Comparison of ENCODE assay signal across 8 cellular contexts in the genomic region with DNA sequence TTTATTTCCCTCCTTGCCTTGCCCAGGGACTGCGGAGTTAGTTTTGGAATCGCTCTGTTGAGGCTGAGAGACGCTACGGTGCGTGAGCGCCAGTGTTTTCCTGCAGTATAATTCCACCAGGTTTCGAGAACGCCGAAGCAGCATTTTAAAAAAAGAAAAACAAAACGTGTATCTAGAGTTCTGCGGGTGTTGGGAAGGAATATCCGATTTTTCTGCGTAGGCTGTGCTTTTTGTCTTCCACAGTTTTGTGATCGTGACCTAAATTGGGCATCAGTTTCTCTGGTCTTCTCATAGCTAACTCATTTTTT. TPM values are rescaled to one million over a fixed set of nuclear protein-coding genes. Genes with fewer than 3 reads are reported as not detected.
A peak's percentile ranks its signal among the peaks of the same experiment; 100 is the strongest.
DNase-seq lines count a peak whose midpoint lies in the region; ATAC-seq lines count a peak whose summit lies in the region.

No MANE protein-coding gene starts in this region.

- H3K9me3 Mint-ChIP-seq in T-helper 1 cell treated with Interleukin-12 subunit alpha and Interleukin-12 subunit beta and Interleukin-4 antibody, amounts not matched to agents 30 μg/mL and 1 μg/mL, for 36 hours = no peaks in the 10 kb centered on the region
- H3K9me3 Mint-ChIP-seq in activated T-helper 17 cell treated with anti-CD3 and anti-CD28 coated beads, Interleukin-2, amount 50 U/mL, for 72 hours = no peaks in the 10 kb centered on the region

- H3K27me3 Mint-ChIP-seq in T-helper 1 cell treated with Interleukin-12 subunit alpha and Interleukin-12 subunit beta and Interleukin-4 antibody, amounts not matched to agents 30 μg/mL and 1 μg/mL, for 36 hours (ENCODE audit: low read depth) = no peaks in the 10 kb centered on the region
- H3K27me3 Mint-ChIP-seq in activated T-helper 17 cell treated with anti-CD3 and anti-CD28 coated beads, Interleukin-2, amount 50 U/mL, for 72 hours = no peaks in the 10 kb centered on the region

- DNase-seq in T-helper 1 cell = no peak
- DNase-seq in inferior parietal cortex (ENCODE audit: extremely low spot score) = peak; percentile 33
- no peak for DNase-seq in activated CD4-positive, alpha-beta T cell treated with anti-CD3 and anti-CD28 coated beads, Interleukin-2, amount 50 U/mL, for 1 hour

- peak overlapping the region; percentile 88 for H3K4me3 Mint-ChIP-seq in T-helper 1 cell treated with Interleukin-12 subunit alpha and Interleukin-12 subunit beta and Interleukin-4 antibody, amounts not matched to agents 30 μg/mL and 1 μg/mL, for 36 hours
- peak overlapping the region; percentile 93 for H3K4me3 Mint-ChIP-seq in activated T-helper 17 cell treated with anti-CD3 and anti-CD28 coated beads, Interleukin-2, amount 50 U/mL, for 72 hours

- peak overlapping the region; percentile 77 for H3K27ac Mint-ChIP-seq in T-helper 1 cell treated with Interleukin-12 subunit alpha and Interleukin-12 subunit beta and Interleukin-4 antibody, amounts not matched to agents 30 μg/mL and 1 μg/mL, for 36 hours
- peak overlapping the region; percentile 91 for H3K27ac Mint-ChIP-seq in activated T-helper 17 cell treated with anti-CD3 and anti-CD28 coated beads, Interleukin-2, amount 50 U/mL, for 72 hours

- peaks cover 2% of the 10 kb centered on the region for H3K36me3 Mint-ChIP-seq in T-helper 1 cell treated with Interleukin-12 subunit alpha and Interleukin-12 subunit beta and Interleukin-4 antibody, amounts not matched to agents 30 μg/mL and 1 μg/mL, for 36 hours (ENCODE audit: low read depth)
- H3K36me3 Mint-ChIP-seq in activated T-helper 17 cell treated with anti-CD3 and anti-CD28 coated beads, Interleukin-2, amount 50 U/mL, for 72 hours (ENCODE audit: low read depth) = peaks cover 23% of the 10 kb centered on the region

- peaks cover 21% of the 10 kb centered on the region for H3K4me1 Mint-ChIP-seq in T-helper 1 cell treated with Interleukin-12 subunit alpha and Interleukin-12 subunit beta and Interleukin-4 antibody, amounts not matched to agents 30 μg/mL and 1 μg/mL, for 36 hours (ENCODE audit: low read depth)
- H3K4me1 Mint-ChIP-seq in activated T-helper 17 cell treated with anti-CD3 and anti-CD28 coated beads, Interleukin-2, amount 50 U/mL, for 72 hours = peaks cover 8% of the 10 kb centered on the region

- H3K27ac ChIP-seq in temporal lobe (ENCODE audit: low read depth, low read length) = peak overlapping the region; percentile 59

- ATAC-seq in activated T-helper 17 cell treated with anti-CD3 and anti-CD28 coated beads, Interleukin-2, amount 50 U/mL, for 72 hours (replicated peaks) = no peak
- no peak for ATAC-seq in HG03175 (IDR thresholded peaks at IDR 0.05; ENCODE audit: unreplicated experiment)
- ATAC-seq in GM21526 (IDR thresholded peaks at IDR 0.05; ENCODE audit: low FRiP score, unreplicated experiment) = no peak

RNA-seq across cellular contexts. Expression of a gene that starts 0.8 kb away (rescaled TPM):
- 10 to 100 TPM; 44.7 to 67.6 TPM for total RNA-seq in activated T-helper 17 cell treated with anti-CD3 and anti-CD28 coated beads, Interleukin-2, amount 50 U/mL, for 72 hours
- 175 TPM for total RNA-seq in temporal lobe
